ENCODE assay signal across 27 cellular contexts in genomic region chr1:8955367-8955766, GRCh38. TPM values are rescaled to one million over a fixed set of nuclear protein-coding genes. Genes with fewer than 3 reads are reported as not detected.
DNase-seq lines count a peak whose midpoint lies in the region; ATAC-seq and TF ChIP-seq lines count a peak whose summit lies in the region.
"Had no signal": no experiment of that assay in that cellular context is flagged by ENCODE, and none has a peak within 500 bp of the region (broad histone marks: within the 10 kb centered on the region; RNA-seq: fewer than 3 reads in every experiment).

No MANE protein-coding gene starts in this region.

- H3K4me1 ChIP-seq in GM23338 (ENCODE audit: insufficient read depth) (peaks cover 11% of the 10 kb centered on the region; the same call in 1 of the 2 replicates), endodermal cell (ENCODE audit: control insufficient read depth, insufficient read depth, low read length) (no peaks in the 10 kb centered on the region)
- H3K4me1 ChIP-seq: BLaER1 treated with 17β-estradiol and CSF1 and Interleukin-3, amounts not matched to agents 10 nM and 100 nM; body of pancreas; left lung; psoas muscle; tibial nerve had no signal

- peak overlapping the region; percentile 76; the same call in 1 of the 2 replicates for H2AFZ ChIP-seq in GM23338

- H3K27me3 ChIP-seq in GM23338 (ENCODE audit: insufficient read depth): no peaks in the 10 kb centered on the region
- H3K27me3 ChIP-seq in endodermal cell (ENCODE audit: control insufficient read depth, insufficient read depth, low read length, poor library complexity, severe bottlenecking): no peaks in the 10 kb centered on the region
- H3K27me3 ChIP-seq: BLaER1 treated with 17β-estradiol and CSF1 and Interleukin-3, amounts not matched to agents 10 nM and 100 nM; body of pancreas; left lung; tibial nerve had no signal

- no peaks in the 10 kb centered on the region for H3F3A ChIP-seq in GM23338 (replicated peaks; ENCODE audit: low read depth)

- no peaks in the 10 kb centered on the region for H3K79me2 ChIP-seq in GM23338 (replicated peaks; ENCODE audit: insufficient read depth)

- H3K4me1 Mint-ChIP-seq in GM23338 (peaks cover 4% of the 10 kb centered on the region; the same call in 2 of the 3 replicates), endodermal cell (peaks cover 1% of the 10 kb centered on the region), nephron progenitor cell (peaks cover 14% of the 10 kb centered on the region)

- H3K27ac Mint-ChIP-seq in GM23338: no peak overlapping the region
- H3K27ac Mint-ChIP-seq in endodermal cell: no peak overlapping the region
- peak overlapping the region; percentile 88 for H3K27ac Mint-ChIP-seq in nephron progenitor cell

- no peak for TF ChIP-seq CTCF in GM23338 (conservative IDR thresholded peaks at IDR 0.05; ENCODE audit: low read depth in 2 of 2)
- TF ChIP-seq CTCF in endodermal cell (conservative IDR thresholded peaks at IDR 0.05): no peak
- no peak for TF ChIP-seq CTCF in nephron progenitor cell (IDR thresholded peaks at IDR 0.05)

- no peaks in the 10 kb centered on the region; the same call in 1 of the 2 replicates for H3K9me2 ChIP-seq in GM23338 (ENCODE audit: insufficient read depth)

- no peak for ATAC-seq in GM23338
- no peak for ATAC-seq in HG02981 (IDR thresholded peaks at IDR 0.05; ENCODE audit: unreplicated experiment)
- ATAC-seq: body of pancreas, left lung, psoas muscle, sciatic nerve had no signal

- H3K36me3 Mint-ChIP-seq in GM23338 (ENCODE audit: low read depth): no peaks in the 10 kb centered on the region
- no peaks in the 10 kb centered on the region for H3K36me3 Mint-ChIP-seq in endodermal cell (ENCODE audit: low read depth)
- no peaks in the 10 kb centered on the region for H3K36me3 Mint-ChIP-seq in nephron progenitor cell (ENCODE audit: low read depth)

- H3K4me3 ChIP-seq in GM23338 (no peak overlapping the region), endodermal cell (ENCODE audit: low read length) (no peak overlapping the region)
- H3K4me3 ChIP-seq: BLaER1 treated with 17β-estradiol and CSF1 and Interleukin-3, amounts not matched to agents 10 nM and 100 nM; body of pancreas; left lung; psoas muscle; tibial nerve had no signal

- H3K4me3 Mint-ChIP-seq in GM23338 (no peak overlapping the region), endodermal cell (no peak overlapping the region), nephron progenitor cell (no peak overlapping the region)
- H3K4me3 Mint-ChIP-seq: activated T-cell treated with anti-CD3 and anti-CD28 coated beads, Interleukin-2, amount 50 U/mL, for 24 hours had no signal

- no peaks in the 10 kb centered on the region for H3K36me3 ChIP-seq in GM23338 (ENCODE audit: insufficient read depth)
- H3K36me3 ChIP-seq in endodermal cell (ENCODE audit: control insufficient read depth, insufficient read depth, low read length): no peaks in the 10 kb centered on the region
- H3K36me3 ChIP-seq: BLaER1 treated with 17β-estradiol and CSF1 and Interleukin-3, amounts not matched to agents 10 nM and 100 nM; left lung; tibial nerve had no signal

- H4K20me1 ChIP-seq in GM23338 (replicated peaks; ENCODE audit: insufficient read depth): no peaks in the 10 kb centered on the region
- H4K20me1 ChIP-seq: BLaER1 treated with 17β-estradiol and CSF1 and Interleukin-3, amounts not matched to agents 10 nM and 100 nM had no signal

- H3K9ac ChIP-seq in endodermal cell (ENCODE audit: extremely low read depth, low read length, poor library complexity, severe bottlenecking): no peak overlapping the region
- H3K9ac ChIP-seq: BLaER1 treated with 17β-estradiol and CSF1 and Interleukin-3, amounts not matched to agents 10 nM and 100 nM had no signal

- peaks cover 3% of the 10 kb centered on the region; the same call in 1 of the 3 replicates for H3K9me3 Mint-ChIP-seq in GM23338
- no peaks in the 10 kb centered on the region for H3K9me3 Mint-ChIP-seq in endodermal cell
- peaks cover 6% of the 10 kb centered on the region for H3K9me3 Mint-ChIP-seq in nephron progenitor cell

- H3K27ac ChIP-seq in GM23338 (ENCODE audit: low read depth): no peak overlapping the region
- peak overlapping the region; percentile 32 for H3K27ac ChIP-seq in endodermal cell (ENCODE audit: low read depth, low read length)
- H3K27ac ChIP-seq: BLaER1 treated with 17β-estradiol and CSF1 and Interleukin-3, amounts not matched to agents 10 nM and 100 nM; body of pancreas; left lung; psoas muscle; tibial nerve had no signal

- WGBS in endodermal cell (ENCODE audit: insufficient coverage in 1 of 2, insufficient read length in 1 of 2), 2 experiments: 86 to 91% methylated on average over 6 to 10 of the region's 10 CpGs

- no peaks in the 10 kb centered on the region for H3K9me3 ChIP-seq in endodermal cell (ENCODE audit: control insufficient read depth, low read length)
- H3K9me3 ChIP-seq: body of pancreas, left lung, psoas muscle had no signal

- H3K4me2 ChIP-seq in GM23338: no peak overlapping the region
- H3K4me2 ChIP-seq: BLaER1 treated with 17β-estradiol and CSF1 and Interleukin-3, amounts not matched to agents 10 nM and 100 nM had no signal

- DNase-seq in GM23338 (ENCODE audit: low spot score) (no peak), NCI-H2227 treated with DMSO at 0.1 percent for 48 hours (lab: John Stamatoyannopoulos, UW) (peak; percentile 88), endodermal cell (no peak), nephron progenitor cell (no peak), KG1 (lab: John Stamatoyannopoulos, UW) (no peak), mesenteric fat pad (ENCODE audit: low spot score) (no peak)
- DNase-seq: activated CD4-positive, alpha-beta T cell treated with anti-CD3 and anti-CD28 coated beads for 4 hours; activated gamma-delta T cell; activated T-cell treated with anti-CD3 and anti-CD28 coated beads, Interleukin-2, amount 50 U/mL, for 24 hours; body of pancreas; COR-L47; left lung; mesendoderm; NCI-H2029; NCI-H446 treated with DMSO at 0.1 percent for 48 hours; NCI-H82; occipital lobe; psoas muscle; SIG-M5; stimulated activated CD4-positive, alpha-beta T cell treated with anti-CD3 and anti-CD28 coated beads, Interleukin-12 subunit alpha, Interleukin-12 subunit beta, amount 100 ng/mL, for 4 hours; stimulated activated CD4-positive, alpha-beta T cell treated with anti-CD3 and anti-CD28 coated beads, Interleukin-2, amount 100 ng/mL, for 48 hours; T-helper 9 cell had no signal

- peaks cover 6% of the 10 kb centered on the region for H3K27me3 Mint-ChIP-seq in GM23338 (ENCODE audit: insufficient read depth, low read depth, poor library complexity)
- peaks cover 6% of the 10 kb centered on the region for H3K27me3 Mint-ChIP-seq in endodermal cell (ENCODE audit: insufficient read depth)
- peaks cover 13% of the 10 kb centered on the region for H3K27me3 Mint-ChIP-seq in nephron progenitor cell (ENCODE audit: low read depth, poor library complexity)
- H3K27me3 Mint-ChIP-seq: activated T-cell treated with anti-CD3 and anti-CD28 coated beads, Interleukin-2, amount 50 U/mL, for 24 hours had no signal

TF ChIP-seq in GM23338, 12 proteins besides CTCF, POLR2A, EP300 and RAD21 (continues in another document):
- TF ChIP-seq POLR2AphosphoS5 (IDR thresholded peaks at IDR 0.05; ENCODE audit: low read depth): no peak

RNA-seq across cellular contexts. Expression of gene CA6, which starts 9.7 kb away (rescaled TPM):
- not detected in 2 replicates for total RNA-seq in GM23338 (2014; rRNA removed; shearing (Covaris generic))
- polyA plus RNA-seq in GM23338 (2016; fragmentation: Nextera tagmentation; extraction: Ambion mirVana): not detected in 2 replicates
- total RNA-seq in endodermal cell (not detected), mesenteric fat pad (not detected)
- polyA plus RNA-seq in endodermal cell (2013, experiment 1 of 2): not detected
- polyA plus RNA-seq in endodermal cell (2013, experiment 2 of 2): not detected
- total RNA-seq: body of pancreas, left lung, myocyte, occipital lobe, psoas muscle, sciatic nerve, tibial nerve had no signal
- polyA plus RNA-seq: psoas muscle had no signal
